Comparison of ENCODE assay signal across 23 cellular contexts in the genomic region with DNA sequence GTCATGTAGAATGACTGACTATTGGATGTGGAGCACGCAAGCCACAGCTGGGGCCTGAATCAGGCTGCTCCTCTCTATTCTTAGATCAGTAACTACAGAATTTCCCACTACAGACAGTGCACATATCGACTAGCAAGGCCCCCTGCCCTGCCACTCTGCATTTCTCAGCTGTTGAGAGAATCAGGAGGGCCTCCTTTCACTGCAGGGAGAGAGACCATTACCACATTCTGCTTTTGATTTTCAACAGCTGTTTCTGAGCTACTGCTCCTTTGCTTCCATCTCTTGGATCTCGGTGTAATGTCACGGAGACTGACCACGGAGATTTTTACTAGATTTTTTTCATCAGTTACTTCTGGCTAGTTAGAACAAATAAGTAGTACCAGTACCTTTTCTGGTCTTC.
DNase-seq lines count a peak whose midpoint lies in the region; ATAC-seq and TF ChIP-seq lines count a peak whose summit lies in the region.
"Had no signal": no experiment of that assay in that cellular context is flagged by ENCODE, and none has a peak within 500 bp of the region (broad histone marks: within the 10 kb centered on the region; RNA-seq: fewer than 3 reads in every experiment).

No MANE protein-coding gene starts in this region.

- ATAC-seq in GM18873 (IDR thresholded peaks at IDR 0.05; ENCODE audit: low FRiP score, unreplicated experiment): no peak
- ATAC-seq: A549, K562 had no signal

- no peaks in the 10 kb centered on the region for H3K27me3 ChIP-seq in neural cell (ENCODE audit: insufficient read depth, low read depth, low read length)
- H3K27me3 ChIP-seq in smooth muscle cell (ENCODE audit: low read depth): no peaks in the 10 kb centered on the region
- H3K27me3 ChIP-seq: BLaER1 treated with 17β-estradiol and CSF1 and Interleukin-3, amounts not matched to agents 10 nM and 100 nM had no signal

- TF ChIP-seq CTCF in brain (conservative IDR thresholded peaks at IDR 0.05) (no peak), neural cell (IDR thresholded peaks at IDR 0.05; ENCODE audit: poor library complexity, severe bottlenecking) (no peak), smooth muscle cell (IDR thresholded peaks at IDR 0.05; ENCODE audit: borderline replicate concordance, insufficient read depth, poor library complexity, severe bottlenecking) (no peak)

- no peak for TF ChIP-seq RAD21 in neural cell (conservative IDR thresholded peaks at IDR 0.05)

- no peak overlapping the region for H3K4me3 ChIP-seq in neural cell (ENCODE audit: low read length)
- no peak overlapping the region for H3K4me3 ChIP-seq in smooth muscle cell
- H3K4me3 ChIP-seq: A549; BLaER1 treated with 17β-estradiol and CSF1 and Interleukin-3, amounts not matched to agents 10 nM and 100 nM; HAP-1; K562 had no signal

- peaks cover 4% of the 10 kb centered on the region for H3K4me1 ChIP-seq in smooth muscle cell (ENCODE audit: low read depth)
- H3K4me1 ChIP-seq: BLaER1 treated with 17β-estradiol and CSF1 and Interleukin-3, amounts not matched to agents 10 nM and 100 nM had no signal

- 58% methylated on average over 5 of the region's 5 CpGs for WGBS in smooth muscle cell (ENCODE audit: low lambda C conversion rate)

- H3K36me3 Mint-ChIP-seq in brain: peaks cover 21% of the 10 kb centered on the region
- no peaks in the 10 kb centered on the region for H3K36me3 Mint-ChIP-seq in activated naive CD8-positive, alpha-beta T cell treated with anti-CD3 and anti-CD28 coated beads for 36 hours

- H2AFZ ChIP-seq in neural cell (ENCODE audit: low read depth, low read length): no peak overlapping the region
- peak overlapping the region; percentile 85 for H2AFZ ChIP-seq in smooth muscle cell (ENCODE audit: low read depth)

- H3K9ac ChIP-seq in neural cell (ENCODE audit: low read length): no peak overlapping the region
- H3K9ac ChIP-seq in smooth muscle cell (ENCODE audit: low read depth): no peak overlapping the region
- H3K9ac ChIP-seq: BLaER1 treated with 17β-estradiol and CSF1 and Interleukin-3, amounts not matched to agents 10 nM and 100 nM had no signal

- no peaks in the 10 kb centered on the region for H3K9me3 Mint-ChIP-seq in brain
- no peaks in the 10 kb centered on the region for H3K9me3 Mint-ChIP-seq in activated naive CD8-positive, alpha-beta T cell treated with anti-CD3 and anti-CD28 coated beads for 36 hours
- H3K9me3 Mint-ChIP-seq: CD4-positive, alpha-beta T cell; HFFc6 had no signal

- peak overlapping the region in 1 of 5 experiments; percentile 34 for H3K4me3 Mint-ChIP-seq in brain
- H3K4me3 Mint-ChIP-seq in activated naive CD8-positive, alpha-beta T cell treated with anti-CD3 and anti-CD28 coated beads for 36 hours: no peak overlapping the region
- H3K4me3 Mint-ChIP-seq: CD4-positive, alpha-beta T cell; HFFc6 had no signal

- H3K27ac Mint-ChIP-seq in brain: peak overlapping the region in 3 of 5 experiments; percentile 26 to 86 (median 63)
- H3K27ac Mint-ChIP-seq in activated naive CD8-positive, alpha-beta T cell treated with anti-CD3 and anti-CD28 coated beads for 36 hours: no peak overlapping the region
- H3K27ac Mint-ChIP-seq: CD4-positive, alpha-beta T cell; HFFc6 had no signal

- peaks cover 3% of the 10 kb centered on the region for H3K27me3 Mint-ChIP-seq in brain
- H3K27me3 Mint-ChIP-seq in activated naive CD8-positive, alpha-beta T cell treated with anti-CD3 and anti-CD28 coated beads for 36 hours: peaks cover 14% of the 10 kb centered on the region
- H3K27me3 Mint-ChIP-seq: CD4-positive, alpha-beta T cell had no signal

- H3K27ac ChIP-seq in neural cell (ENCODE audit: low read length): peak overlapping the region; percentile 39
- H3K27ac ChIP-seq in smooth muscle cell (ENCODE audit: low read depth): no peak overlapping the region
- H3K27ac ChIP-seq: BLaER1 treated with 17β-estradiol and CSF1 and Interleukin-3, amounts not matched to agents 10 nM and 100 nM had no signal

- H3K36me3 ChIP-seq in neural cell (ENCODE audit: insufficient read depth, low read length): no peaks in the 10 kb centered on the region
- H3K36me3 ChIP-seq in smooth muscle cell (ENCODE audit: low read depth): no peaks in the 10 kb centered on the region
- H3K36me3 ChIP-seq: BLaER1 treated with 17β-estradiol and CSF1 and Interleukin-3, amounts not matched to agents 10 nM and 100 nM; HAP-1 had no signal

- H3K9me3 ChIP-seq in neural cell (ENCODE audit: low read length) (no peaks in the 10 kb centered on the region), smooth muscle cell (replicated peaks; ENCODE audit: low read depth) (no peaks in the 10 kb centered on the region)
- H3K9me3 ChIP-seq: A549; BLaER1 treated with 17β-estradiol and CSF1 and Interleukin-3, amounts not matched to agents 10 nM and 100 nM; HAP-1 had no signal

- H3K4me1 Mint-ChIP-seq in brain: peaks cover 68% of the 10 kb centered on the region
- no peaks in the 10 kb centered on the region for H3K4me1 Mint-ChIP-seq in activated naive CD8-positive, alpha-beta T cell treated with anti-CD3 and anti-CD28 coated beads for 36 hours

- H3K79me2 ChIP-seq in neural cell (replicated peaks; ENCODE audit: insufficient read depth, low read length): no peaks in the 10 kb centered on the region
- H3K79me2 ChIP-seq in smooth muscle cell (ENCODE audit: low read depth): no peaks in the 10 kb centered on the region

- H4K20me1 ChIP-seq in neural cell (ENCODE audit: insufficient read depth) (no peaks in the 10 kb centered on the region), smooth muscle cell (ENCODE audit: low read depth) (no peaks in the 10 kb centered on the region)
- H4K20me1 ChIP-seq: BLaER1 treated with 17β-estradiol and CSF1 and Interleukin-3, amounts not matched to agents 10 nM and 100 nM had no signal

- peak; percentile 43 for DNase-seq in left kidney (ENCODE audit: low read depth, low spot score)
- no peak for DNase-seq in smooth muscle cell (lab: John Stamatoyannopoulos, UW; ENCODE audit: unreplicated experiment)
- no peak for DNase-seq in activated naive CD8-positive, alpha-beta T cell treated with anti-CD3 and anti-CD28 coated beads for 36 hours
- no peak for DNase-seq in stimulated activated CD4-positive, alpha-beta T cell treated with anti-CD3 and anti-CD28 coated beads, Interleukin-1b, Interleukin-23, amount 100 ng/mL, for 48 hours
- DNase-seq: AML-193; CD4-positive, alpha-beta T cell; DMS53; GOT3; HFFc6; MV-4-11; NCI-H1105; NCI-H2029; NCI-H510A; NCI-H69; Right ventricle myocardium superior; RPMI8226 had no signal

- H3F3A ChIP-seq in neural cell (ENCODE audit: insufficient read depth, low read length, poor library complexity, severe bottlenecking): peaks cover 5% of the 10 kb centered on the region
- H3F3A ChIP-seq in smooth muscle cell (ENCODE audit: low read depth): no peaks in the 10 kb centered on the region

- no peak for TF ChIP-seq EP300 in neural cell (conservative IDR thresholded peaks at IDR 0.05; ENCODE audit: poor library complexity, severe bottlenecking)

- no peak overlapping the region for H3K4me2 ChIP-seq in neural cell (ENCODE audit: low read length)
- H3K4me2 ChIP-seq in smooth muscle cell: no peak overlapping the region
- H3K4me2 ChIP-seq: A549; BLaER1 treated with 17β-estradiol and CSF1 and Interleukin-3, amounts not matched to agents 10 nM and 100 nM had no signal

- no peaks in the 10 kb centered on the region for H3K9me2 ChIP-seq in neural cell (ENCODE audit: insufficient read depth, low read length)

TF ChIP-seq in neural cell, 6 proteins besides CTCF, POLR2A, EP300 and RAD21:
- TF ChIP-seq POLR2AphosphoS5 (IDR thresholded peaks at IDR 0.05): no peak
- no peak for TF ChIP-seq SMC3 (conservative IDR thresholded peaks at IDR 0.05; ENCODE audit: poor library complexity)
- no peak for TF ChIP-seq EZH2 (IDR thresholded peaks at IDR 0.05; ENCODE audit: borderline replicate concordance, insufficient read depth, low read length, poor library complexity, severe bottlenecking)
- TF ChIP-seq, protein P1, sequence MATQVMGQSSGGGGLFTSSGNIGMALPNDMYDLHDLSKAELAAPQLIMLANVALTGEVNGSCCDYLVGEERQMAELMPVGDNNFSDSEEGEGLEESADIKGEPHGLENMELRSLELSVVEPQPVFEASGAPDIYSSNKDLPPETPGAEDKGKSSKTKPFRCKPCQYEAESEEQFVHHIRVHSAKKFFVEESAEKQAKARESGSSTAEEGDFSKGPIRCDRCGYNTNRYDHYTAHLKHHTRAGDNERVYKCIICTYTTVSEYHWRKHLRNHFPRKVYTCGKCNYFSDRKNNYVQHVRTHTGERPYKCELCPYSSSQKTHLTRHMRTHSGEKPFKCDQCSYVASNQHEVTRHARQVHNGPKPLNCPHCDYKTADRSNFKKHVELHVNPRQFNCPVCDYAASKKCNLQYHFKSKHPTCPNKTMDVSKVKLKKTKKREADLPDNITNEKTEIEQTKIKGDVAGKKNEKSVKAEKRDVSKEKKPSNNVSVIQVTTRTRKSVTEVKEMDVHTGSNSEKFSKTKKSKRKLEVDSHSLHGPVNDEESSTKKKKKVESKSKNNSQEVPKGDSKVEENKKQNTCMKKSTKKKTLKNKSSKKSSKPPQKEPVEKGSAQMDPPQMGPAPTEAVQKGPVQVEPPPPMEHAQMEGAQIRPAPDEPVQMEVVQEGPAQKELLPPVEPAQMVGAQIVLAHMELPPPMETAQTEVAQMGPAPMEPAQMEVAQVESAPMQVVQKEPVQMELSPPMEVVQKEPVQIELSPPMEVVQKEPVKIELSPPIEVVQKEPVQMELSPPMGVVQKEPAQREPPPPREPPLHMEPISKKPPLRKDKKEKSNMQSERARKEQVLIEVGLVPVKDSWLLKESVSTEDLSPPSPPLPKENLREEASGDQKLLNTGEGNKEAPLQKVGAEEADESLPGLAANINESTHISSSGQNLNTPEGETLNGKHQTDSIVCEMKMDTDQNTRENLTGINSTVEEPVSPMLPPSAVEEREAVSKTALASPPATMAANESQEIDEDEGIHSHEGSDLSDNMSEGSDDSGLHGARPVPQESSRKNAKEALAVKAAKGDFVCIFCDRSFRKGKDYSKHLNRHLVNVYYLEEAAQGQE (IDR thresholded peaks at IDR 0.05; ENCODE audit: borderline replicate concordance): no peak
- TF ChIP-seq MXI1 (conservative IDR thresholded peaks at IDR 0.05; ENCODE audit: poor library complexity, severe bottlenecking): no peak
- TF ChIP-seq TAF1 (IDR thresholded peaks at IDR 0.05; ENCODE audit: low read depth): no peak
